ENCODE assay signal across 10 cellular contexts in genomic region chr20:3157817-3158216, GRCh38. TPM values are rescaled to one million over a fixed set of nuclear protein-coding genes. Genes with fewer than 3 reads are reported as not detected.
A peak's percentile ranks its signal among the peaks of the same experiment; 100 is the strongest.
DNase-seq lines count a peak whose midpoint lies in the region; TF ChIP-seq lines count a peak whose summit lies in the region.
"Had no signal": no experiment of that assay in that cellular context is flagged by ENCODE, and none has a peak within 500 bp of the region (broad histone marks: within the 10 kb centered on the region; RNA-seq: fewer than 3 reads in every experiment).

No MANE protein-coding gene starts in this region.

- no peak overlapping the region for H3K18ac ChIP-seq in trophoblast cell (ENCODE audit: low read length)

- no peak overlapping the region for H2BK12ac ChIP-seq in trophoblast cell (ENCODE audit: low read length)

- TF ChIP-seq CTCF in GM12864 (IDR thresholded peaks at IDR 0.05; ENCODE audit: low read depth, low read length, missing control alignments) (no peak), NB4 (IDR thresholded peaks at IDR 0.05; ENCODE audit: low read depth, low read length) (no peak)

- no peak overlapping the region for H2BK120ac ChIP-seq in trophoblast cell (ENCODE audit: insufficient read depth, low read length, poor library complexity)

- no peak for DNase-seq in GM12864 (ENCODE audit: low read depth)
- no peak for DNase-seq in NB4 (ENCODE audit: low read depth)
- DNase-seq in trophoblast cell: no peak
- DNase-seq in ecto neural progenitor cell (ENCODE audit: low spot score): no peak
- no peak for DNase-seq in EL
- DNase-seq in effector CD4-positive, alpha-beta T cell: no peak
- DNase-seq in DMS114 treated with DMSO at 0.1 percent for 48 hours (lab: John Stamatoyannopoulos, UW; ENCODE audit: unreplicated experiment): no peak
- DNase-seq: H7, KBM-7 had no signal

- no peak for TF ChIP-seq POLR2A in NB4 (IDR thresholded peaks at IDR 0.05; ENCODE audit: extremely low read depth, insufficient read length)

- no peak overlapping the region for H4K12ac ChIP-seq in trophoblast cell (ENCODE audit: low read depth, low read length)

- peaks cover 4% of the 10 kb centered on the region for H3K79me1 ChIP-seq in trophoblast cell (ENCODE audit: low read length)

- H3K14ac ChIP-seq in trophoblast cell (ENCODE audit: low read length): no peak overlapping the region

- no peaks in the 10 kb centered on the region for H3K36me3 ChIP-seq in endocrine pancreas (ENCODE audit: control insufficient read depth, insufficient read depth, low read length)
- peaks cover 3 to 6% of the 10 kb centered on the region in 2 experiments for H3K36me3 ChIP-seq in trophoblast cell (ENCODE audit: control insufficient read depth in 1 of 2, insufficient read depth in 2 of 2, low read length in 2 of 2)

- H3K4me2 ChIP-seq in trophoblast cell (ENCODE audit: low read length): no peak overlapping the region

- H2AK5ac ChIP-seq in trophoblast cell (ENCODE audit: low read length): no peak overlapping the region

- H2AFZ ChIP-seq in trophoblast cell (ENCODE audit: insufficient read depth, low read length, poor library complexity): no peak overlapping the region

- H3K4me1 ChIP-seq in endocrine pancreas (ENCODE audit: control insufficient read depth, insufficient read depth, low read length) (peaks cover 3% of the 10 kb centered on the region), trophoblast cell (ENCODE audit: control insufficient read depth in 1 of 2, insufficient read depth in 2 of 2, low read length in 2 of 2) (peaks cover 5 to 6% of the 10 kb centered on the region in 2 experiments)

- peaks cover 14% of the 10 kb centered on the region for H3K79me2 ChIP-seq in trophoblast cell (ENCODE audit: control insufficient read depth, insufficient read depth, low read length, poor library complexity)

- H3K4me3 ChIP-seq in GM12864 (ENCODE audit: low read depth, low read length): peak overlapping the region; percentile 88
- H3K4me3 ChIP-seq in NB4 (ENCODE audit: low read depth, low read length): peak overlapping the region; percentile 4
- peak overlapping the region; percentile 12 for H3K4me3 ChIP-seq in endocrine pancreas (ENCODE audit: control insufficient read depth, insufficient read depth, low read length)
- no peak overlapping the region for H3K4me3 ChIP-seq in trophoblast cell (ENCODE audit: low read depth, low read length)

- no peak overlapping the region for H2BK5ac ChIP-seq in trophoblast cell (ENCODE audit: low read depth, low read length, poor library complexity)

- H3K27ac ChIP-seq in trophoblast cell (ENCODE audit: low read depth, low read length): no peak overlapping the region

- H3K9me3 ChIP-seq in endocrine pancreas (ENCODE audit: control insufficient read depth, low read length) (no peaks in the 10 kb centered on the region), trophoblast cell (ENCODE audit: insufficient read depth, low read depth, low read length) (no peaks in the 10 kb centered on the region)

- no peak overlapping the region for H4K91ac ChIP-seq in trophoblast cell (ENCODE audit: low read depth, low read length)

- H3K4ac ChIP-seq in trophoblast cell (ENCODE audit: low read depth, low read length): peak overlapping the region; percentile 76

- H3K27me3 ChIP-seq in endocrine pancreas (ENCODE audit: control insufficient read depth, insufficient read depth, low read length) (no peaks in the 10 kb centered on the region), trophoblast cell (ENCODE audit: insufficient read depth, low read length) (no peaks in the 10 kb centered on the region)

- H3K9ac ChIP-seq in endocrine pancreas (ENCODE audit: control insufficient read depth, insufficient read depth, low read length): peak overlapping the region; percentile 14
- no peak overlapping the region for H3K9ac ChIP-seq in trophoblast cell (ENCODE audit: low read length)

- H4K8ac ChIP-seq in trophoblast cell (ENCODE audit: low read depth, low read length): no peak overlapping the region

- no peak overlapping the region for H3K23ac ChIP-seq in trophoblast cell (ENCODE audit: low read length)

- no CpG with 5 or more reads among the region's 11 CpGs for WGBS in trophoblast cell (ENCODE audit: extremely low coverage, insufficient coverage, insufficient read length)

RNA-seq across cellular contexts. Expression of gene FASTKD5, which starts 1.8 kb away (rescaled TPM):
- 12.4 and 13.3 TPM in 2 replicates for polyA plus RNA-seq in trophoblast cell (2013)

RNA-seq across cellular contexts. Expression of gene UBOX5, which starts 1.8 kb away (rescaled TPM):
- polyA plus RNA-seq in trophoblast cell (2013): 3.2 and 3.3 TPM in 2 replicates

RNA-seq across cellular contexts. Expression of gene LZTS3, which starts 15.5 kb away (rescaled TPM):
- 5.7 and 6.3 TPM in 2 replicates for polyA plus RNA-seq in trophoblast cell (2013)

RNA-seq across cellular contexts. Expression of gene DDRGK1, which starts 46.7 kb away (rescaled TPM):
- 43.7 and 45.6 TPM in 2 replicates for polyA plus RNA-seq in trophoblast cell (2013)

RNA-seq across cellular contexts. Expression of gene ITPA, which starts 51.5 kb away (rescaled TPM):
- polyA plus RNA-seq in trophoblast cell (2013): 39.0 and 40.4 TPM in 2 replicates
